1 cellular context compared by ENCODE assay signal in genomic region chr6:16849280-16850210, GRCh38.
TF ChIP-seq lines count a peak whose summit lies in the region.

No MANE protein-coding gene starts in this region.

TF ChIP-seq in GM23338, 12 proteins besides CTCF, POLR2A, EP300 and RAD21 (continued from another document):
- TF ChIP-seq REST (IDR thresholded peaks at IDR 0.05; ENCODE audit: unreplicated experiment) (no peak), EZH2 (IDR thresholded peaks at IDR 0.05; ENCODE audit: low read depth, unreplicated experiment) (no peak), ETS1 (IDR thresholded peaks at IDR 0.05) (no peak), EZH2phosphoT487 (IDR thresholded peaks at IDR 0.05; ENCODE audit: unreplicated experiment) (no peak), NANOG (IDR thresholded peaks at IDR 0.05; ENCODE audit: borderline replicate concordance) (no peak), POLR2AphosphoS5 (IDR thresholded peaks at IDR 0.05; ENCODE audit: low read depth) (no peak)
